ENCODE assay signal across 20 cellular contexts in genomic region chr1:11333631-11334030, GRCh38.
DNase-seq lines count a peak whose midpoint lies in the region; ATAC-seq and FAIRE-seq lines count a peak whose summit lies in the region.
"Had no signal": no experiment of that assay in that cellular context is flagged by ENCODE, and none has a peak within 500 bp of the region (broad histone marks: within the 10 kb centered on the region; RNA-seq: fewer than 3 reads in every experiment).

No MANE protein-coding gene starts in this region.

- H3K27ac ChIP-seq in BLaER1 treated with 17β-estradiol and CSF1 and Interleukin-3, amounts not matched to agents 10 nM and 100 nM, result no peak overlapping the region

- DNase-seq in RCC 7860 (ENCODE audit: low spot score) (peak; percentile 28), kidney tubule cell (ENCODE audit: low spot score) (peak; percentile 63), SHP77 (lab: John Stamatoyannopoulos, UW) (no peak)
- no peak for DNase-seq in stimulated activated effector memory CD8-positive, alpha-beta T cell treated with anti-CD3 and anti-CD28 coated beads, Interleukin-12 subunit alpha, Interleukin-12 subunit beta, amount 100 ng/mL, for 72 hours (ENCODE audit: low spot score in 2 of 2)
- DNase-seq in stimulated activated CD4-positive, alpha-beta T cell treated with anti-CD3 and anti-CD28 coated beads, Interleukin-2, amount 100 ng/mL, for 48 hours, result no peak
- DNase-seq: ACHN; BE2C; CD4-positive, alpha-beta memory T cell; DMS153; DMS79; GF-D8; GOT3 had no signal

- H3K9me3 ChIP-seq in BLaER1 treated with 17β-estradiol and CSF1 and Interleukin-3, amounts not matched to agents 10 nM and 100 nM (replicated peaks in 1 of 11), result no peaks in the 10 kb centered on the region
- H3K9me3 ChIP-seq: BE2C had no signal

- H3K27me3 ChIP-seq in BLaER1 treated with 17β-estradiol and CSF1 and Interleukin-3, amounts not matched to agents 10 nM and 100 nM, result no peaks in the 10 kb centered on the region
- H3K27me3 ChIP-seq: BE2C had no signal

- H3K9ac ChIP-seq in BLaER1 treated with 17β-estradiol and CSF1 and Interleukin-3, amounts not matched to agents 10 nM and 100 nM, result no peak overlapping the region

- peak overlapping the region; percentile 30 for H3K27ac Mint-ChIP-seq in stimulated activated effector memory CD8-positive, alpha-beta T cell treated with anti-CD3 and anti-CD28 coated beads, Interleukin-12 subunit alpha, Interleukin-12 subunit beta, amount 100 ng/mL, for 72 hours

- H3K4me2 ChIP-seq in BLaER1 treated with 17β-estradiol and CSF1 and Interleukin-3, amounts not matched to agents 10 nM and 100 nM, result peak overlapping the region in 9 of 11 experiments; percentile 29 to 79 (median 64); a peak in 17 of 22 replicates

- ATAC-seq in stimulated activated effector memory CD8-positive, alpha-beta T cell treated with anti-CD3 and anti-CD28 coated beads, Interleukin-12 subunit alpha, Interleukin-12 subunit beta, amount 100 ng/mL, for 72 hours, result no peak
- ATAC-seq in GM18519 (IDR thresholded peaks at IDR 0.05; ENCODE audit: low FRiP score, unreplicated experiment), result no peak
- ATAC-seq in esophagus mucosa, result no peak
- ATAC-seq: HCT116, HepG2 had no signal

- no peaks in the 10 kb centered on the region for H3K36me3 Mint-ChIP-seq in stimulated activated effector memory CD8-positive, alpha-beta T cell treated with anti-CD3 and anti-CD28 coated beads, Interleukin-12 subunit alpha, Interleukin-12 subunit beta, amount 100 ng/mL, for 72 hours
- H3K36me3 Mint-ChIP-seq: CD14-positive monocyte; CD4-positive, alpha-beta memory T cell; IgD-negative memory B cell had no signal

- H4K20me1 ChIP-seq in BLaER1 treated with 17β-estradiol and CSF1 and Interleukin-3, amounts not matched to agents 10 nM and 100 nM, result no peaks in the 10 kb centered on the region

- peaks cover 0 to 47% (median 36%) of the 10 kb centered on the region in 10 experiments; a peak in 16 of 20 replicates for H3K4me1 ChIP-seq in BLaER1 treated with 17β-estradiol and CSF1 and Interleukin-3, amounts not matched to agents 10 nM and 100 nM
- H3K4me1 ChIP-seq: BE2C had no signal

- no peak overlapping the region for H3K4me3 ChIP-seq in BLaER1 treated with 17β-estradiol and CSF1 and Interleukin-3, amounts not matched to agents 10 nM and 100 nM

- no peak for FAIRE-seq in RCC 7860 (lab: Jason Lieb, UNC)
- FAIRE-seq: A204.1, HepG2 had no signal

- H3K9me3 Mint-ChIP-seq in stimulated activated effector memory CD8-positive, alpha-beta T cell treated with anti-CD3 and anti-CD28 coated beads, Interleukin-12 subunit alpha, Interleukin-12 subunit beta, amount 100 ng/mL, for 72 hours, result no peaks in the 10 kb centered on the region
- H3K9me3 Mint-ChIP-seq: CD4-positive, alpha-beta memory T cell; IgD-negative memory B cell had no signal

- peaks cover 5% of the 10 kb centered on the region for H3K4me1 Mint-ChIP-seq in stimulated activated effector memory CD8-positive, alpha-beta T cell treated with anti-CD3 and anti-CD28 coated beads, Interleukin-12 subunit alpha, Interleukin-12 subunit beta, amount 100 ng/mL, for 72 hours

- H3K36me3 ChIP-seq in BLaER1 treated with 17β-estradiol and CSF1 and Interleukin-3, amounts not matched to agents 10 nM and 100 nM, result no peaks in the 10 kb centered on the region
- H3K36me3 ChIP-seq: BE2C had no signal

- no peak overlapping the region for H3K4me3 Mint-ChIP-seq in stimulated activated effector memory CD8-positive, alpha-beta T cell treated with anti-CD3 and anti-CD28 coated beads, Interleukin-12 subunit alpha, Interleukin-12 subunit beta, amount 100 ng/mL, for 72 hours
- H3K4me3 Mint-ChIP-seq: CD14-positive monocyte; CD4-positive, alpha-beta memory T cell; IgD-negative memory B cell had no signal

Comparison
In these comparisons a context has a peak if more than half of its experiments do, and no peak if none do; other contexts are left out.
1. DNase-seq: peak in RCC 7860 (single experiment) and kidney tubule cell (single experiment); none in stimulated activated effector memory CD8-positive, alpha-beta T cell treated with anti-CD3 and anti-CD28 coated beads, Interleukin-12 subunit alpha, Interleukin-12 subunit beta, amount 100 ng/mL, for 72 hours (0 of 2), SHP77 (0 of 2) and stimulated activated CD4-positive, alpha-beta T cell treated with anti-CD3 and anti-CD28 coated beads, Interleukin-2, amount 100 ng/mL, for 48 hours (0 of 2).